Comparison of ENCODE assay signal across 1 cellular context in genomic region chr10:101000602-101000991, GRCh38.
TF ChIP-seq lines count a peak whose summit lies in the region.

No MANE protein-coding gene starts in this region.

TF ChIP-seq in HepG2, 621 proteins besides CTCF, POLR2A, EP300 and RAD21 (continued from another document):
- TF ChIP-seq TFDP2 (CRISPR knock-in tag; IDR thresholded peaks at IDR 0.05), result 0 out of 2 replicates have a peak, but pooled peaks have one; percentile 11
TF ChIP-seq in HepG2: peak in this region for 5.
